In the genomic region with DNA sequence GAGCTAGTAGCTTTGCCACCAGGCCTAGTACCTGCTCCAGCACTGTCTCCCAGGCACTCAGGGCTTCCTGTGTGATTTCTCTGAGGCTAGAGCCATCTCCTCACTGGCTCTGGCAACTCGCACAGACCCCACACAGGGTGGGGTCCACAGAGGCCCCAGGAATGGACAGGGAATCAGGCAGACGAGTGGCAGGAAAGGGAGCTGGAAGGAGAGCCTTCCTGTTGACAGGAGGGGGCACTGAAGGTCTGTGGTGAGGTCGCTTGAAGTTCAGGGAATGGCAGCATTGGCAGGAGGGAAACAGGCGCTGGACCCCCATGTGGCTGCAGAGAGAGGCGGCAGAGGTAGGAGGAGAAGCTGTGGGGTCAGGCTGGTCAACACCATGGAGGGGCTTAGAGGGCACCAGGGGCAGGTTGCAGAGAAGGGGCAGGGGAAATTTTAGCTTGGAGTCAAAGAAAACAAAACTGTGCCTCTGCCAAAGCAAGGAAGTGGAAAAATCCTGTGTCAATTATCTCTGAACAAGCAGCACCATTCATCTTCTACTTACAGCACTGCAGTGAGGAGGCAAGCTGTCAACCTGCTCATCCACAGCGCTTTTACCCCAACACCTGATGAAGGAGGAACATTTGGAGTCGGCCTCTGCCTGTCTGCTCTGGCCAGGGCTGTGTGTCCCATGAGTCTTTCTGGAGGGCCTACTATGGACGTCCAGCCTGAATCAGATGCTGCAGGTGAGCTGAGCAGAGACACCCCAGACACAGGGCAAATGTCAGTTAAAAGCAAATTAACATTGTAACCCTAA, we compare ENCODE assay signal across 2 cellular contexts.
TF ChIP-seq lines count a peak whose summit lies in the region.

No MANE protein-coding gene starts in this region.

TF ChIP-seq in HepG2, 621 proteins besides CTCF, POLR2A, EP300 and RAD21:
- TF ChIP-seq HIC2 (CRISPR knock-in tag; IDR thresholded peaks at IDR 0.05; ENCODE audit: low read depth) (no peak), ERF (CRISPR knock-in tag; IDR thresholded peaks at IDR 0.05) (no peak), RFX5 (IDR thresholded peaks at IDR 0.05; ENCODE audit: low read depth, low read length) (no peak), CBFB (CRISPR knock-in tag; IDR thresholded peaks at IDR 0.05) (no peak), KDM5A (IDR thresholded peaks at IDR 0.05; ENCODE audit: borderline replicate concordance, low read length) (no peak), ZNF317 (CRISPR knock-in tag; IDR thresholded peaks at IDR 0.05) (no peak), STAG1 (CRISPR knock-in tag; IDR thresholded peaks at IDR 0.05) (no peak), ARNT (IDR thresholded peaks at IDR 0.05) (no peak), LCORL (IDR thresholded peaks at IDR 0.05) (no peak), LCORL (CRISPR knock-in tag; IDR thresholded peaks at IDR 0.05) (no peak), NFIB (CRISPR knock-in tag; IDR thresholded peaks at IDR 0.05; ENCODE audit: borderline replicate concordance) (no peak), TAF1 (CRISPR knock-in tag; IDR thresholded peaks at IDR 0.05) (no peak), SUZ12 (IDR thresholded peaks at IDR 0.05; ENCODE audit: low read depth, low read length) (no peak), ZNF510 (CRISPR knock-in tag; IDR thresholded peaks at IDR 0.05; ENCODE audit: low read depth) (no peak), TRIM22 (IDR thresholded peaks at IDR 0.05) (no peak), ZBED4 (CRISPR knock-in tag; IDR thresholded peaks at IDR 0.05; ENCODE audit: borderline replicate concordance) (no peak), HHEX (CRISPR knock-in tag; IDR thresholded peaks at IDR 0.05) (no peak), ATAD3A (CRISPR knock-in tag; IDR thresholded peaks at IDR 0.05) (no peak)
- TF ChIP-seq, protein P1, sequence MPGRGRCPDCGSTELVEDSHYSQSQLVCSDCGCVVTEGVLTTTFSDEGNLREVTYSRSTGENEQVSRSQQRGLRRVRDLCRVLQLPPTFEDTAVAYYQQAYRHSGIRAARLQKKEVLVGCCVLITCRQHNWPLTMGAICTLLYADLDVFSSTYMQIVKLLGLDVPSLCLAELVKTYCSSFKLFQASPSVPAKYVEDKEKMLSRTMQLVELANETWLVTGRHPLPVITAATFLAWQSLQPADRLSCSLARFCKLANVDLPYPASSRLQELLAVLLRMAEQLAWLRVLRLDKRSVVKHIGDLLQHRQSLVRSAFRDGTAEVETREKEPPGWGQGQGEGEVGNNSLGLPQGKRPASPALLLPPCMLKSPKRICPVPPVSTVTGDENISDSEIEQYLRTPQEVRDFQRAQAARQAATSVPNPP (CRISPR knock-in tag; IDR thresholded peaks at IDR 0.05): no peak
- TF ChIP-seq, protein P2, sequence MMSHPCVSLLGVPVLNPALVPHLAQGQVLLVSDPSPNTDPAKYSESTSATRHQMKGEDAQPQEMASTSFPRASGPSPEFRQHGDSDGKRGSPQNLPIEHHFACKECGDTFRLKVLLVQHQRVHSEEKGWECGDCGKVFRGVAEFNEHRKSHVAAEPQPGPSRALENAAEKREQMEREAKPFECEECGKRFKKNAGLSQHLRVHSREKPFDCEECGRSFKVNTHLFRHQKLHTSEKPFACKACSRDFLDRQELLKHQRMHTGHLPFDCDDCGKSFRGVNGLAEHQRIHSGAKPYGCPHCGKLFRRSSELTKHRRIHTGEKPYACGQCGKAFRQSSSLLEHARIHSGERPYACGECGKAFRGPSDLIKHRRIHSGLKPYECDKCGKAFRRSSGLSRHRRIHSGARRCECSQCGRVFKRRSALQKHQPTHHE (CRISPR knock-in tag; IDR thresholded peaks at IDR 0.05; ENCODE audit: borderline replicate concordance): no peak

TF ChIP-seq in WTC11, 78 proteins besides CTCF, POLR2A, EP300 and RAD21 (continued from another document):
- TF ChIP-seq ERG (CRISPR knock-in tag; IDR thresholded peaks at IDR 0.05) (no peak), ZNF396 (CRISPR knock-in tag; IDR thresholded peaks at IDR 0.05; ENCODE audit: borderline replicate concordance) (no peak), PRRX2 (CRISPR knock-in tag; IDR thresholded peaks at IDR 0.05) (no peak)
